In the genomic region with DNA sequence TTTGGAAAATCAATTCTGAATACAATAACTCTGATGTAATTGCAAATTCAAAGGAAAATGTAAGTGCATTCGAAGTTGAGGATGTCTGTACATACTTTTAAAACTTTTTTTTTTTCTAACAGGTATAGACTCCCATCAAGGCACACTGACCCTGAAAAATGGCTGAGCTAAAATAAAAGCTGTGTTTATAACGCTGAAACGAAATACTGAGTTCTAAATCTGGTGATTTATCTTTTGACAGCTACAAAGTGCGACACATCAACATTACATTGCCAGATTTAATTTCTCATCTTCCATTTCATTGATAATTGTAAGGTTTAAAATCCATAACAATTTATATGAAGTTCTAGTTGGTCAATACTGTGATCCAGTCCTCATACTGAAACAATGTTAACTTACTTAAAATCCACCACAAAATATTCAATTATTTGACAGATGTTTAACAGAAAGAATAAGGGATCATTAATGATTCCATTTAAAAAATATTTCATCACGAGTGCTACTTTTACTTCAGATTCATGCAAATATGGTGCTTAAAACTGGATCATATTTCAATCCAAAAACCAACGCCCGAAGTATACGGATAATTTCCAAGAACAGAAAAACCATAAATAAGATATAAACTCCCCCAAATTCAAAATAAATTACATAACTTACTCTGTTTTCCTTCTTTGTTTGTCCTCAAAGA, we compare ENCODE assay signal across 9 cellular contexts. TPM values are rescaled to one million over a fixed set of nuclear protein-coding genes. Genes with fewer than 3 reads are reported as not detected.
DNase-seq lines count a peak whose midpoint lies in the region; ATAC-seq and TF ChIP-seq lines count a peak whose summit lies in the region.
"Had no signal": no experiment of that assay in that cellular context is flagged by ENCODE, and none has a peak within 500 bp of the region (broad histone marks: within the 10 kb centered on the region; RNA-seq: fewer than 3 reads in every experiment).

No MANE protein-coding gene starts in this region.

- no peaks in the 10 kb centered on the region for H3K9me3 Mint-ChIP-seq in T-helper 1 cell treated with Interleukin-12 subunit alpha and Interleukin-12 subunit beta and Interleukin-4 antibody, amounts not matched to agents 30 μg/mL and 1 μg/mL, for 36 hours
- no peaks in the 10 kb centered on the region for H3K9me3 Mint-ChIP-seq in activated CD8-positive, alpha-beta T cell treated with anti-CD3 and anti-CD28 coated beads for 36 hours

- no peak overlapping the region for H3K9ac ChIP-seq in iPS-15b (ENCODE audit: low read depth, low read length)

- peaks cover 2% of the 10 kb centered on the region for H3K27me3 Mint-ChIP-seq in T-helper 1 cell treated with Interleukin-12 subunit alpha and Interleukin-12 subunit beta and Interleukin-4 antibody, amounts not matched to agents 30 μg/mL and 1 μg/mL, for 36 hours (ENCODE audit: low read depth)
- no peaks in the 10 kb centered on the region for H3K27me3 Mint-ChIP-seq in activated CD8-positive, alpha-beta T cell treated with anti-CD3 and anti-CD28 coated beads for 36 hours

- intact Hi-C loops in activated CD8-positive, alpha-beta T cell treated with anti-CD3 and anti-CD28 coated beads for 36 hours (cut with micrococcal nuclease), result no loop called here
- intact Hi-C loops in stomach (cut with DNase I; ENCODE audit: low total_unique reads), result no loop called here

- TF ChIP-seq CTCF in activated CD8-positive, alpha-beta T cell treated with anti-CD3 and anti-CD28 coated beads for 36 hours (IDR thresholded peaks at IDR 0.05), result no peak
- no peak for TF ChIP-seq CTCF in stomach (IDR thresholded peaks at IDR 0.05)

- CTCF ChIA-PET in activated CD8-positive, alpha-beta T cell treated with anti-CD3 and anti-CD28 coated beads for 36 hours (lab: Charles Lee), result no interaction called here

- no peaks in the 10 kb centered on the region for H3K9me3 ChIP-seq in iPS-15b (ENCODE audit: control insufficient read depth, insufficient read depth, low read length)
- no peaks in the 10 kb centered on the region for H3K9me3 ChIP-seq in stomach

- no peak for ATAC-seq in activated CD8-positive, alpha-beta T cell treated with anti-CD3 and anti-CD28 coated beads for 36 hours

- peak overlapping the region; percentile 68 for H3K27ac Mint-ChIP-seq in T-helper 1 cell treated with Interleukin-12 subunit alpha and Interleukin-12 subunit beta and Interleukin-4 antibody, amounts not matched to agents 30 μg/mL and 1 μg/mL, for 36 hours
- peak overlapping the region; percentile 84 for H3K27ac Mint-ChIP-seq in activated CD8-positive, alpha-beta T cell treated with anti-CD3 and anti-CD28 coated beads for 36 hours

- DNase-seq in T-helper 1 cell (no peak), stomach (no peak), MV-4-11 (lab: John Stamatoyannopoulos, UW) (no peak), ACHN (no peak)
- DNase-seq in activated CD8-positive, alpha-beta T cell treated with anti-CD3 and anti-CD28 coated beads for 36 hours, result no peak
- DNase-seq in central memory CD4-positive, alpha-beta T cell, result no peak
- DNase-seq: KG1 had no signal

- 38 to 48% (median 46%) methylated on average over 8 of the region's 8 CpGs for WGBS in stomach, 5 donors

- peaks cover 15% of the 10 kb centered on the region for H3K4me1 Mint-ChIP-seq in T-helper 1 cell treated with Interleukin-12 subunit alpha and Interleukin-12 subunit beta and Interleukin-4 antibody, amounts not matched to agents 30 μg/mL and 1 μg/mL, for 36 hours (ENCODE audit: low read depth)
- H3K4me1 Mint-ChIP-seq in activated CD8-positive, alpha-beta T cell treated with anti-CD3 and anti-CD28 coated beads for 36 hours (ENCODE audit: low read depth), result peaks cover 47% of the 10 kb centered on the region

- H3K36me3 Mint-ChIP-seq in T-helper 1 cell treated with Interleukin-12 subunit alpha and Interleukin-12 subunit beta and Interleukin-4 antibody, amounts not matched to agents 30 μg/mL and 1 μg/mL, for 36 hours (ENCODE audit: low read depth), result peaks cover 2% of the 10 kb centered on the region
- peaks cover 4% of the 10 kb centered on the region for H3K36me3 Mint-ChIP-seq in activated CD8-positive, alpha-beta T cell treated with anti-CD3 and anti-CD28 coated beads for 36 hours (ENCODE audit: low read depth)

- TF ChIP-seq EP300 in stomach (IDR thresholded peaks at IDR 0.05), result no peak

- no peaks in the 10 kb centered on the region for H3K36me3 ChIP-seq in iPS-15b (ENCODE audit: control insufficient read depth, insufficient read depth, low read length)
- no peaks in the 10 kb centered on the region for H3K36me3 ChIP-seq in stomach

- peaks cover 4% of the 10 kb centered on the region for H3K4me1 ChIP-seq in iPS-15b (ENCODE audit: control insufficient read depth, insufficient read depth, low read length)
- peaks cover 7 to 64% (median 38%) of the 10 kb centered on the region in 4 donors for H3K4me1 ChIP-seq in stomach

- peak overlapping the region; percentile 85 for H3K4me3 Mint-ChIP-seq in T-helper 1 cell treated with Interleukin-12 subunit alpha and Interleukin-12 subunit beta and Interleukin-4 antibody, amounts not matched to agents 30 μg/mL and 1 μg/mL, for 36 hours
- peak overlapping the region; percentile 94 for H3K4me3 Mint-ChIP-seq in activated CD8-positive, alpha-beta T cell treated with anti-CD3 and anti-CD28 coated beads for 36 hours

- no peaks in the 10 kb centered on the region for H3K27me3 ChIP-seq in iPS-15b (ENCODE audit: control insufficient read depth, insufficient read depth, low read length)
- no peaks in the 10 kb centered on the region for H3K27me3 ChIP-seq in stomach

- H3K27ac ChIP-seq in stomach, result peak overlapping the region in 4 of 5 donors; percentile 92 to 95 (median 93)

- POLR2A ChIA-PET in activated CD8-positive, alpha-beta T cell treated with anti-CD3 and anti-CD28 coated beads for 36 hours (lab: Charles Lee), result interaction anchor here (0.9 kb wide), 1 partner anchor 10 kb away, joined by 4 read pairs; no protein-coding TSS in a partner anchor

- H3K4me3 ChIP-seq in iPS-15b (ENCODE audit: low read depth, low read length) (peak overlapping the region; percentile 77), stomach (peak overlapping the region; percentile 76 to 89 (median 88))

- TF ChIP-seq POLR2A in stomach (IDR thresholded peaks at IDR 0.05), result no peak

- in situ Hi-C loops in ACHN (cut with HindIII; ENCODE audit: low pct_ligation_motif_present, low pct_unique_long_range_greater_than_20kb, low sequenced_read_pairs), result no loop called here

RNA-seq across cellular contexts. Expression of gene RAB11FIP2, which starts 1.4 kb away (rescaled TPM):
- total RNA-seq in activated CD8-positive, alpha-beta T cell treated with anti-CD3 and anti-CD28 coated beads for 36 hours, result 1 to 10 TPM; 6.6 to 9.7 TPM
- 10 to 100 TPM in 4 of 5 donors, 1 to 10 TPM in 1; 4.6 to 74.1 (median 26.1) TPM for total RNA-seq in stomach
- polyA plus RNA-seq in stomach, result 1 to 10 TPM; 4.3 to 9.1 (median 9.0) TPM
